ENCODE assay signal across 19 cellular contexts in genomic region chr20:40777653-40778052, GRCh38.
DNase-seq lines count a peak whose midpoint lies in the region; FAIRE-seq and TF ChIP-seq lines count a peak whose summit lies in the region.
"Had no signal": no experiment of that assay in that cellular context is flagged by ENCODE, and none has a peak within 500 bp of the region (broad histone marks: within the 10 kb centered on the region; RNA-seq: fewer than 3 reads in every experiment).

No MANE protein-coding gene starts in this region.

- H3K23me2 ChIP-seq in H9 (ENCODE audit: insufficient read length, low read depth, low read length, poor library complexity, severe bottlenecking) (no peaks in the 10 kb centered on the region), H1 (ENCODE audit: low read depth, low read length) (peaks cover 3% of the 10 kb centered on the region; the same call in 1 of the 2 replicates)

- H3K36me3 ChIP-seq in H1 (ENCODE audit: control insufficient read depth in 2 of 4, insufficient read depth in 4 of 4, low read length in 3 of 4), result no peaks in the 10 kb centered on the region
- no peaks in the 10 kb centered on the region for H3K36me3 ChIP-seq in neutrophil
- H3K36me3 ChIP-seq in spleen, result no peaks in the 10 kb centered on the region
- H3K36me3 ChIP-seq in transverse colon, result no peaks in the 10 kb centered on the region
- H3K36me3 ChIP-seq: BE2C had no signal

- H3K27me3 Mint-ChIP-seq in H9 (ENCODE audit: low read depth), result peaks cover 9% of the 10 kb centered on the region

- no peak overlapping the region for H4K91ac ChIP-seq in H9 (ENCODE audit: insufficient read length, low read depth, low read length)
- no peak overlapping the region for H4K91ac ChIP-seq in H1 (replicated peaks; ENCODE audit: insufficient read length, low read length)

- H3K18ac ChIP-seq in H9 (ENCODE audit: insufficient read length, low read depth, low read length), result no peak overlapping the region
- no peak overlapping the region for H3K18ac ChIP-seq in H1 (ENCODE audit: extremely low read depth, low read length)

- DNase-seq in H9 (no peak), H1 (ENCODE audit: low read depth in 1 of 2, low spot score in 2 of 2) (no peak), frontal cortex (ENCODE audit: low spot score in 2 of 2) (no peak), spleen (no peak), transverse colon (no peak)
- DNase-seq: BE2C; CD4-positive, alpha-beta memory T cell; COR-L47; DMS153; DMS79 treated with DMSO at 0.1 percent for 48 hours; GF-D8 had no signal

- H3K9me3 ChIP-seq in H9 (ENCODE audit: control insufficient read depth, low read depth, low read length), result no peaks in the 10 kb centered on the region
- no peaks in the 10 kb centered on the region for H3K9me3 ChIP-seq in H1 (ENCODE audit: insufficient read depth in 2 of 2, low read depth in 1 of 2, low read length in 1 of 2)
- no peaks in the 10 kb centered on the region for H3K9me3 ChIP-seq in neutrophil
- H3K9me3 ChIP-seq in spleen, result no peaks in the 10 kb centered on the region
- no peaks in the 10 kb centered on the region for H3K9me3 ChIP-seq in transverse colon
- H3K9me3 ChIP-seq: A549, BE2C had no signal

- H2BK12ac ChIP-seq in H9 (ENCODE audit: insufficient read length, low read depth, low read length), result no peak overlapping the region
- H2BK12ac ChIP-seq in H1 (ENCODE audit: low read depth, low read length), result no peak overlapping the region

- H3K14ac ChIP-seq in H9 (ENCODE audit: insufficient read depth, low read length), result no peak overlapping the region
- H3K14ac ChIP-seq in H1 (ENCODE audit: insufficient read length), result no peak overlapping the region

- intact Hi-C loops in spleen (cut with DNase I; ENCODE audit: low total_unique reads) (no loop called here), transverse colon (cut with DNase I; ENCODE audit: low total_unique reads) (no loop called here)

- H3K27ac ChIP-seq in H9 (ENCODE audit: insufficient read length, low read depth, low read length) (no peak overlapping the region), H1 (ENCODE audit: low read depth, low read length) (no peak overlapping the region), neutrophil (peak overlapping the region; percentile 72), spleen (no peak overlapping the region), transverse colon (no peak overlapping the region)
- H3K27ac ChIP-seq: A549, C4-2B, KMS-11 had no signal

- H2BK5ac ChIP-seq in H9 (ENCODE audit: insufficient read length, low read length), result no peak overlapping the region
- no peak overlapping the region for H2BK5ac ChIP-seq in H1 (ENCODE audit: low read depth, low read length)

- no peaks in the 10 kb centered on the region for H3K9me3 Mint-ChIP-seq in H9
- H3K9me3 Mint-ChIP-seq: CD4-positive, alpha-beta memory T cell had no signal

- no peak for FAIRE-seq in H1 (lab: Jason Lieb, UNC)
- no peak for FAIRE-seq in frontal cortex (lab: Jason Lieb, UNC)
- FAIRE-seq: A549, D721Med, GM19239, H54, HepG2 had no signal

- in situ Hi-C loops in transverse colon (cut with MboI; ENCODE audit: low pct_ligation_motif_present in 1 of 4, low pct_unique_long_range_greater_than_20kb in 1 of 4, low sequenced_read_pairs in 3 of 4), result no loop called here

- H3K23ac ChIP-seq in H9 (ENCODE audit: insufficient read length, low read depth, low read length) (no peak overlapping the region), H1 (ENCODE audit: insufficient read length) (no peak overlapping the region)

- H3K79me2 ChIP-seq in H9 (ENCODE audit: insufficient read depth, low read length), result no peaks in the 10 kb centered on the region
- no peaks in the 10 kb centered on the region for H3K79me2 ChIP-seq in H1 (ENCODE audit: control insufficient read depth in 1 of 2, insufficient read depth in 2 of 2, low read length in 2 of 2)

- H3K4ac ChIP-seq in H9 (ENCODE audit: low read depth, low read length) (no peak overlapping the region), H1 (replicated peaks; ENCODE audit: insufficient read length, low read depth, low read length) (no peak overlapping the region)

- H3K27me3 ChIP-seq in H9 (ENCODE audit: insufficient read depth, low read length) (no peaks in the 10 kb centered on the region), H1 (replicated peaks in 1 of 4; ENCODE audit: control insufficient read depth in 3 of 4, extremely low read depth in 1 of 4, insufficient read depth in 3 of 4, low read length in 3 of 4) (no peaks in the 10 kb centered on the region; a peak in 1 of 7 replicates), neutrophil (peaks cover 38% of the 10 kb centered on the region), spleen (replicated peaks in 1 of 7) (peaks cover 0 to 45% (median 0%) of the 10 kb centered on the region in 7 donors), transverse colon (no peaks in the 10 kb centered on the region)
- H3K27me3 ChIP-seq: BE2C had no signal

- H3K9ac ChIP-seq in H9 (ENCODE audit: extremely low read depth, insufficient read length, low read length) (no peak overlapping the region), H1 (replicated peaks in 1 of 4; ENCODE audit: extremely low read depth in 1 of 4, low read depth in 3 of 4, low read length in 3 of 4) (no peak overlapping the region)
- H3K9ac ChIP-seq: KMS-11 had no signal

- H3K56ac ChIP-seq in H9 (ENCODE audit: insufficient read length, low read depth, low read length) (no peak overlapping the region), H1 (replicated peaks; ENCODE audit: insufficient read length, low read depth, low read length) (no peak overlapping the region)

- H2AFZ ChIP-seq in H9 (ENCODE audit: low read length), result no peak overlapping the region
- no peak overlapping the region for H2AFZ ChIP-seq in H1 (ENCODE audit: low read length)

- POLR2A ChIA-PET in H1 (lab: Charles Lee; ENCODE audit: partially characterized antibody), result no interaction called here

- H2BK20ac ChIP-seq in H9 (ENCODE audit: low read depth, low read length, poor library complexity, severe bottlenecking) (no peak overlapping the region), H1 (ENCODE audit: low read length) (no peak overlapping the region)

- no peak overlapping the region for H3K27ac Mint-ChIP-seq in H9

- TF ChIP-seq CTCF in H9 (conservative IDR thresholded peaks at IDR 0.05) (peak; percentile 23; the same call in 1 of the 3 replicates), H1 (IDR thresholded peaks at IDR 0.05; ENCODE audit: control extremely low read depth in 1 of 3, insufficient read depth in 1 of 3, low read depth in 1 of 3, low read length in 3 of 3) (peak in 2 of 3 experiments; percentile 15 to 20; a peak in 2 of 4 replicates), neutrophil (IDR thresholded peaks at IDR 0.05) (no peak), spleen (IDR thresholded peaks at IDR 0.05 in 8 of 11, conservative IDR thresholded peaks at IDR 0.05 in 3 of 11) (no peak), transverse colon (IDR thresholded peaks at IDR 0.05) (no peak)

- H2BK15ac ChIP-seq in H9 (ENCODE audit: low read depth, low read length), result no peak overlapping the region
- H2BK15ac ChIP-seq in H1 (ENCODE audit: low read length), result no peak overlapping the region

- H4K5ac ChIP-seq in H9 (ENCODE audit: insufficient read length, low read depth, low read length) (no peak overlapping the region), H1 (ENCODE audit: insufficient read length, low read depth, low read length) (no peak overlapping the region)

- no peaks in the 10 kb centered on the region for H3K79me1 ChIP-seq in H9 (ENCODE audit: insufficient read depth, low read depth, low read length, poor library complexity, severe bottlenecking)
- H3K79me1 ChIP-seq in H1 (ENCODE audit: low read depth, low read length), result no peaks in the 10 kb centered on the region; the same call in 1 of the 2 replicates

- no peak overlapping the region for H3K4me2 ChIP-seq in H9 (ENCODE audit: insufficient read depth, insufficient read length, low read length)
- no peak overlapping the region for H3K4me2 ChIP-seq in H1 (ENCODE audit: insufficient read depth in 1 of 2, low read depth in 2 of 2, low read length in 2 of 2)
- H3K4me2 ChIP-seq: A549, KMS-11 had no signal

- peaks cover 3 to 8% of the 10 kb centered on the region in 2 experiments; a peak in 3 of 4 replicates for H3K4me1 Mint-ChIP-seq in H9

- H2BK120ac ChIP-seq in H9 (ENCODE audit: low read depth, low read length, poor library complexity, severe bottlenecking) (no peak overlapping the region), H1 (replicated peaks; ENCODE audit: low read depth, low read length) (no peak overlapping the region)

- TF ChIP-seq POLR2A in H1 (IDR thresholded peaks at IDR 0.05; ENCODE audit: control extremely low read depth in 1 of 2, low read depth in 2 of 2, low read length in 2 of 2) (no peak), spleen (IDR thresholded peaks at IDR 0.05) (no peak), transverse colon (IDR thresholded peaks at IDR 0.05) (no peak)

- CTCF ChIA-PET in H1 (lab: Charles Lee; ENCODE audit: partially characterized antibody), result interaction anchor here (4.3 kb wide), 1 partner anchor 20 kb away, joined by 17 read pairs; no protein-coding TSS in a partner anchor

- H3T11ph ChIP-seq in H9 (ENCODE audit: low read length), result no peak overlapping the region

- no peak overlapping the region for H3K4me3 ChIP-seq in H1 (ENCODE audit: extremely low read depth in 1 of 4, insufficient read depth in 2 of 4, low read depth in 3 of 4, low read length in 4 of 4)
- H3K4me3 ChIP-seq in neutrophil (ENCODE audit: low read depth in 1 of 2, low read length in 1 of 2), result no peak overlapping the region
- H3K4me3 ChIP-seq in spleen, result no peak overlapping the region
- no peak overlapping the region for H3K4me3 ChIP-seq in transverse colon
- H3K4me3 ChIP-seq: A549 had no signal

- no peak overlapping the region for H4K8ac ChIP-seq in H9 (replicated peaks; ENCODE audit: insufficient read length, low read depth, low read length)
- H4K8ac ChIP-seq in H1 (ENCODE audit: extremely low read depth, insufficient read depth, low read length), result no peak overlapping the region

- no peak for TF ChIP-seq RAD21 in H1 (IDR thresholded peaks at IDR 0.05 in 1 of 2, conservative IDR thresholded peaks at IDR 0.05 in 1 of 2; ENCODE audit: low read depth in 2 of 2, low read length in 2 of 2)

- H3K36me3 Mint-ChIP-seq in H9 (ENCODE audit: insufficient read depth in 1 of 3, low read depth in 3 of 3), result no peaks in the 10 kb centered on the region
- H3K36me3 Mint-ChIP-seq: CD4-positive, alpha-beta memory T cell had no signal

- H3K4me3 Mint-ChIP-seq in H9, result no peak overlapping the region
- H3K4me3 Mint-ChIP-seq: CD4-positive, alpha-beta memory T cell had no signal

- peaks cover 3% of the 10 kb centered on the region; the same call in 1 of the 2 replicates for H3K4me1 ChIP-seq in H9 (ENCODE audit: insufficient read depth, low read length)
- 0 out of 7 replicates have a peak, but pooled peaks cover 0 to 3% (median 0%) of the 10 kb centered on the region in 4 experiments for H3K4me1 ChIP-seq in H1 (replicated peaks in 1 of 4; ENCODE audit: control insufficient read depth in 3 of 4, insufficient read depth in 4 of 4, low read length in 3 of 4)
- peaks cover 44 to 68% of the 10 kb centered on the region in 2 experiments for H3K4me1 ChIP-seq in neutrophil (ENCODE audit: control insufficient read depth in 1 of 2, insufficient read depth in 1 of 2, low read depth in 1 of 2, low read length in 1 of 2)
- peaks cover 0 to 57% (median 11%) of the 10 kb centered on the region in 6 donors for H3K4me1 ChIP-seq in spleen
- no peaks in the 10 kb centered on the region for H3K4me1 ChIP-seq in transverse colon
- H3K4me1 ChIP-seq: A549, BE2C had no signal

- H4K20me1 ChIP-seq in H9 (ENCODE audit: control insufficient read depth, insufficient read depth, insufficient read length) (no peaks in the 10 kb centered on the region), H1 (replicated peaks in 1 of 2; ENCODE audit: control insufficient read depth in 1 of 2, insufficient read depth in 2 of 2, low read length in 2 of 2) (peaks cover 0 to 2% of the 10 kb centered on the region in 2 experiments)

- TF ChIP-seq EP300 in H1 (IDR thresholded peaks at IDR 0.05; ENCODE audit: borderline replicate concordance in 1 of 2, low read depth in 2 of 2, low read length in 2 of 2), result no peak
- no peak for TF ChIP-seq EP300 in transverse colon (IDR thresholded peaks at IDR 0.05; ENCODE audit: low read depth)

- H2AK5ac ChIP-seq in H9 (ENCODE audit: insufficient read length, low read length), result no peak overlapping the region
- H2AK5ac ChIP-seq in H1 (ENCODE audit: low read depth, low read length), result no peak overlapping the region

Comparison
In these comparisons a context has a peak if more than half of its experiments do, and no peak if none do; other contexts are left out.
1. CTCF ChIP-seq: peak in H9 (single experiment) and H1 (2 of 3); none in neutrophil (single experiment), spleen (0 of 11) and transverse colon (0 of 5).